ENCODE assay signal across 1 cellular context in genomic region chr16:23784811-23785447, GRCh38.
TF ChIP-seq lines count a peak whose summit lies in the region.

No MANE protein-coding gene starts in this region.

TF ChIP-seq in H1, 55 proteins besides CTCF, POLR2A, EP300 and RAD21 (continued from another document):
- TF ChIP-seq ATF2 (IDR thresholded peaks at IDR 0.05; ENCODE audit: low read length) (no peak), SUZ12 (IDR thresholded peaks at IDR 0.05; ENCODE audit: low read length) (no peak), SP1 (IDR thresholded peaks at IDR 0.05; ENCODE audit: low read depth, low read length) (no peak), CBX8 (IDR thresholded peaks at IDR 0.05; ENCODE audit: borderline replicate concordance, low read depth, low read length) (no peak), HDAC6 (IDR thresholded peaks at IDR 0.05; ENCODE audit: low read depth, low read length) (no peak), EZH2 (IDR thresholded peaks at IDR 0.05; ENCODE audit: low read depth, low read length, severe bottlenecking) (no peak), BACH1 (IDR thresholded peaks at IDR 0.05; ENCODE audit: low read length) (no peak), JUN (IDR thresholded peaks at IDR 0.05; ENCODE audit: low read depth, low read length) (no peak), E2F6 (IDR thresholded peaks at IDR 0.05) (no peak), ASH2L (IDR thresholded peaks at IDR 0.05; ENCODE audit: low read length) (no peak), SP4 (IDR thresholded peaks at IDR 0.05; ENCODE audit: low read length) (no peak), FOSL1 (IDR thresholded peaks at IDR 0.05; ENCODE audit: insufficient read depth, low read depth, low read length) (no peak)
